1 cellular context compared by ENCODE assay signal in genomic region chr10:22053048-22053447, GRCh38.
TF ChIP-seq lines count a peak whose summit lies in the region.

No MANE protein-coding gene starts in this region.

TF ChIP-seq in GM23338, 12 proteins besides CTCF, POLR2A, EP300 and RAD21:
- TF ChIP-seq REST (IDR thresholded peaks at IDR 0.05; ENCODE audit: unreplicated experiment) (no peak), ZNF331 (CRISPR knock-in tag; IDR thresholded peaks at IDR 0.05; ENCODE audit: low read depth) (no peak), EZH2phosphoT487 (IDR thresholded peaks at IDR 0.05; ENCODE audit: unreplicated experiment) (no peak), ETS1 (IDR thresholded peaks at IDR 0.05) (no peak), STAT1 (IDR thresholded peaks at IDR 0.05; ENCODE audit: unreplicated experiment) (no peak), NANOG (IDR thresholded peaks at IDR 0.05; ENCODE audit: borderline replicate concordance) (no peak), ZNF114 (CRISPR knock-in tag; IDR thresholded peaks at IDR 0.05) (no peak)
